8 cellular contexts compared by ENCODE assay signal in the genomic region with DNA sequence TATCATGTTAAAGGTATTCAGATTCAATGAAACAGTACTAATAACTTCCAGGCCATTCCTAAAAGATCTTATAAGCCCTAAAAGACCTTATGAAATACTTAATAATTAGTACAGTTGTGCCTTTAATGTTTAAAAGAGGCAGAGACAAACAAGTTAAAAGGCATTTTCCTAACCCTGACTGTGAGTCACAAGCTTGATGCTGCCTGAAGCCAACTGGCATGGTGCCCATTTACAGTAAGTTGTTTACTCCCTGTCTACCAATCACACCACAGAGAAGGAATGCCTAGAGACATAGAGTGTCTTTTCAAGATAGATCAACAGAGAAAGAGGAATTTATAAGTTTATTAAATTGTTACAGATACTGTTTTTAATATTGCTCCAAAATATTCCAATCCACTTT. TPM values are rescaled to one million over a fixed set of nuclear protein-coding genes. Genes with fewer than 3 reads are reported as not detected.
DNase-seq lines count a peak whose midpoint lies in the region; ATAC-seq lines count a peak whose summit lies in the region.

No MANE protein-coding gene starts in this region.

- no peak overlapping the region for H3K4me3 ChIP-seq in Jurkat, Clone E6-1 (ENCODE audit: low read length)

- DNase-seq in COLO829 (ENCODE audit: low spot score), result peak; percentile 84
- DNase-seq in Jurkat, Clone E6-1 (ENCODE audit: low read depth, low spot score), result peak; percentile 36
- peak; percentile 85 for DNase-seq in SW480 (ENCODE audit: low spot score)
- DNase-seq in cerebellar cortex (ENCODE audit: low spot score), result peak; percentile 86
- DNase-seq in lung microvascular endothelial cell (ENCODE audit: low read depth in 2 of 2), result peak; percentile 97 to 98
- peak; percentile 83 for DNase-seq in stromal cell of bone marrow (ENCODE audit: low read depth)
- no peak for DNase-seq in DMS114 treated with DMSO at 0.1 percent for 48 hours (lab: John Stamatoyannopoulos, UW; ENCODE audit: unreplicated experiment)

- no peak for ATAC-seq in GM21381 (IDR thresholded peaks at IDR 0.05; ENCODE audit: unreplicated experiment)

RNA-seq across cellular contexts. Expression of gene NR3C1, which starts 47.8 kb away (rescaled TPM):
- 12.1 TPM for polyA plus RNA-seq in Jurkat, Clone E6-1 (2012; ENCODE audit: insufficient read depth, insufficient read length)
- 11.8 and 14.3 TPM in 2 replicates for total RNA-seq in lung microvascular endothelial cell
